In genomic region chr1:151210830-151211229, GRCh38 we compare ENCODE assay signal across 15 cellular contexts. TPM values are rescaled to one million over a fixed set of nuclear protein-coding genes. Genes with fewer than 3 reads are reported as not detected.
DNase-seq lines count a peak whose midpoint lies in the region; ATAC-seq and TF ChIP-seq lines count a peak whose summit lies in the region.
"Had no signal": no experiment of that assay in that cellular context is flagged by ENCODE, and none has a peak within 500 bp of the region (broad histone marks: within the 10 kb centered on the region; RNA-seq: fewer than 3 reads in every experiment).

No MANE protein-coding gene starts in this region.

- intact Hi-C loops in MCF 10A (cut with micrococcal nuclease) (no loop called here), breast epithelium (cut with DNase I; ENCODE audit: low total_unique reads) (no loop called here), esophagus muscularis mucosa (cut with DNase I) (no loop called here)

- H3K27ac ChIP-seq in breast epithelium (peak overlapping the region in 1 of 2 donors; percentile 32), esophagus muscularis mucosa (replicated peaks in 1 of 4) (peak overlapping the region; percentile 21 to 63 (median 58))
- H3K27ac ChIP-seq: cardiac muscle cell, prostate gland, testis had no signal

- ATAC-seq in T-helper 17 cell = no peak

- H3K4me1 Mint-ChIP-seq in MCF 10A (ENCODE audit: insufficient read depth, unreplicated experiment) (peaks cover 11% of the 10 kb centered on the region), T-helper 17 cell (peaks cover 14% of the 10 kb centered on the region)

- H3K9me3 ChIP-seq in breast epithelium = no peaks in the 10 kb centered on the region
- no peaks in the 10 kb centered on the region for H3K9me3 ChIP-seq in T-helper 17 cell (ENCODE audit: control insufficient read depth, low read length, poor library complexity, severe bottlenecking)
- no peaks in the 10 kb centered on the region for H3K9me3 ChIP-seq in esophagus muscularis mucosa
- H3K9me3 ChIP-seq: prostate gland, testis had no signal

- 79% methylated on average over 1 of the region's 1 CpG for WGBS in esophagus muscularis mucosa

- H3K27ac Mint-ChIP-seq in MCF 10A (ENCODE audit: low read depth, unreplicated experiment) (peak overlapping the region; percentile 35), T-helper 17 cell (peak overlapping the region; percentile 53)

- H3K36me3 ChIP-seq in breast epithelium (no peaks in the 10 kb centered on the region), esophagus muscularis mucosa (peaks cover 21 to 51% (median 46%) of the 10 kb centered on the region in 4 donors)

- no peaks in the 10 kb centered on the region for H3K9me3 Mint-ChIP-seq in MCF 10A (ENCODE audit: unreplicated experiment)

- H3K4me3 Mint-ChIP-seq in MCF 10A (ENCODE audit: unreplicated experiment) = no peak overlapping the region
- no peak overlapping the region for H3K4me3 Mint-ChIP-seq in T-helper 17 cell

- H3K27me3 ChIP-seq in breast epithelium = no peaks in the 10 kb centered on the region
- H3K27me3 ChIP-seq in esophagus muscularis mucosa = no peaks in the 10 kb centered on the region
- H3K27me3 ChIP-seq: cardiac muscle cell, testis had no signal

- H3K4me3 ChIP-seq in breast epithelium (no peak overlapping the region), esophagus muscularis mucosa (no peak overlapping the region)
- H3K4me3 ChIP-seq: cardiac muscle cell, prostate gland, testis had no signal

- TF ChIP-seq POLR2A in breast epithelium (IDR thresholded peaks at IDR 0.05) (no peak), esophagus muscularis mucosa (IDR thresholded peaks at IDR 0.05; ENCODE audit: low read depth) (no peak)

- CTCF ChIA-PET in MCF 10A (lab: Yijun Ruan, JAX) = interaction anchor here (0.6 to 1.4 kb wide), 3 partner anchors 16 to 455 kb away, joined by 3 read pairs; no protein-coding TSS in a partner anchor

- no TSS peak for BruUV-seq in MCF 10A (replicated peaks; lab: Mats Ljungman, UMichigan)

- peaks cover 96% of the 10 kb centered on the region for H3K36me3 Mint-ChIP-seq in MCF 10A (ENCODE audit: insufficient read depth, unreplicated experiment)
- no peaks in the 10 kb centered on the region for H3K36me3 Mint-ChIP-seq in T-helper 17 cell (ENCODE audit: low read depth)

- H3K27me3 Mint-ChIP-seq in MCF 10A (ENCODE audit: insufficient read depth, unreplicated experiment) (no peaks in the 10 kb centered on the region), T-helper 17 cell (no peaks in the 10 kb centered on the region)

- DNase-seq in MCF 10A (ENCODE audit: unreplicated experiment) = no peak
- DNase-seq in breast epithelium (ENCODE audit: low spot score in 2 of 2) = no peak
- DNase-seq in T-helper 17 cell = no peak
- DNase-seq in esophagus muscularis mucosa (ENCODE audit: extremely low spot score) = no peak
- no peak for DNase-seq in cerebellar nuclear complex (lab: John Stamatoyannopoulos, UW)
- no peak for DNase-seq in GM19240 (ENCODE audit: insufficient read length, low spot score)
- no peak for DNase-seq in Ammon's horn (ENCODE audit: low spot score)
- no peak for DNase-seq in glomerular visceral epithelial cell (ENCODE audit: extremely low spot score)
- DNase-seq: activated effector memory CD4-positive, alpha-beta T cell treated with anti-CD3 and anti-CD28 coated beads, Interleukin-2, amount 50 U/mL, for 16 hours; DMS53; hippocampal formation; NCI-H1092; testis had no signal

- no peaks in the 10 kb centered on the region for H3K4me1 ChIP-seq in breast epithelium
- peaks cover 19 to 64% (median 60%) of the 10 kb centered on the region in 4 donors for H3K4me1 ChIP-seq in esophagus muscularis mucosa
- H3K4me1 ChIP-seq: prostate gland had no signal

- POLR2A ChIA-PET in MCF 10A (lab: Yijun Ruan, JAX) = interaction anchor here (0.8 to 1.5 kb wide), 4 partner anchors 12 to 70 kb away, joined by 3 to 5 read pairs (median 4); partner anchors contain the start of genes PIP5K1A, PSMD4 and VPS72

- TF ChIP-seq CTCF in MCF 10A (IDR thresholded peaks at IDR 0.05; ENCODE audit: unreplicated experiment) (no peak), breast epithelium (IDR thresholded peaks at IDR 0.05) (no peak), esophagus muscularis mucosa (IDR thresholded peaks at IDR 0.05) (no peak)

- no peak for TF ChIP-seq EP300 in esophagus muscularis mucosa (IDR thresholded peaks at IDR 0.05)

RNA-seq across cellular contexts. Expression of gene PIP5K1A, which starts 12.5 kb away (rescaled TPM):
- total RNA-seq in MCF 10A (2022) (150 and 163 TPM in 2 replicates), breast epithelium (10 to 100 TPM; 38.1 to 87.2 (median 61.6) TPM), T-helper 17 cell (10 to 100 TPM; 41.6 to 43.3 TPM), esophagus muscularis mucosa (10 to 100 TPM; 44.7 to 54.9 (median 47.1) TPM)

RNA-seq across cellular contexts. Expression of gene VPS72, which starts 20.8 kb away (rescaled TPM):
- 106 and 108 TPM in 2 replicates for total RNA-seq in MCF 10A (2022)
- 10 to 100 TPM; 34.6 to 49.0 (median 34.7) TPM for total RNA-seq in breast epithelium
- total RNA-seq in T-helper 17 cell = 10 to 100 TPM; 27.4 to 33.2 TPM
- total RNA-seq in esophagus muscularis mucosa = 10 to 100 TPM; 45.7 to 57.0 (median 54.3) TPM

RNA-seq across cellular contexts. Expression of gene TMOD4, which starts 35.0 kb away (rescaled TPM):
- total RNA-seq in MCF 10A (2022) (1.1 TPM in 1 of 2 replicates, not detected in the other), breast epithelium (under 1 TPM in 1 of 3 donors, not detected in 2; 0.73 TPM), T-helper 17 cell (1 to 10 TPM; 1.0 to 3.0 TPM), esophagus muscularis mucosa (1 to 10 TPM in 2 of 4 donors, not detected in 2; 1.5 to 1.6 TPM)
- total RNA-seq: testis had no signal

RNA-seq across cellular contexts. Expression of gene PSMD4, which starts 43.7 kb away (rescaled TPM):
- total RNA-seq in MCF 10A (2022) (266 and 285 TPM in 2 replicates), breast epithelium (100 to 1,000 TPM; 108 to 188 (median 140) TPM), T-helper 17 cell (10 to 100 TPM; 78.4 to 86.0 TPM), esophagus muscularis mucosa (100 to 1,000 TPM; 157 to 195 (median 176) TPM)

RNA-seq across cellular contexts. Expression of gene SCNM1, which starts 44.9 kb away (rescaled TPM):
- total RNA-seq in MCF 10A (2022) (88.5 and 93.0 TPM in 2 replicates), breast epithelium (10 to 100 TPM; 14.9 to 23.8 (median 23.6) TPM), T-helper 17 cell (10 to 100 TPM; 33.7 to 37.8 TPM), esophagus muscularis mucosa (10 to 100 TPM; 11.2 to 39.3 (median 21.4) TPM)
